ENCODE assay signal across 8 cellular contexts in genomic region chr2:74482801-74483674, GRCh38. TPM values are rescaled to one million over a fixed set of nuclear protein-coding genes. Genes with fewer than 3 reads are reported as not detected.
A peak's percentile ranks its signal among the peaks of the same experiment; 100 is the strongest.
DNase-seq lines count a peak whose midpoint lies in the region; ATAC-seq and TF ChIP-seq lines count a peak whose summit lies in the region.

A gene with protein sequence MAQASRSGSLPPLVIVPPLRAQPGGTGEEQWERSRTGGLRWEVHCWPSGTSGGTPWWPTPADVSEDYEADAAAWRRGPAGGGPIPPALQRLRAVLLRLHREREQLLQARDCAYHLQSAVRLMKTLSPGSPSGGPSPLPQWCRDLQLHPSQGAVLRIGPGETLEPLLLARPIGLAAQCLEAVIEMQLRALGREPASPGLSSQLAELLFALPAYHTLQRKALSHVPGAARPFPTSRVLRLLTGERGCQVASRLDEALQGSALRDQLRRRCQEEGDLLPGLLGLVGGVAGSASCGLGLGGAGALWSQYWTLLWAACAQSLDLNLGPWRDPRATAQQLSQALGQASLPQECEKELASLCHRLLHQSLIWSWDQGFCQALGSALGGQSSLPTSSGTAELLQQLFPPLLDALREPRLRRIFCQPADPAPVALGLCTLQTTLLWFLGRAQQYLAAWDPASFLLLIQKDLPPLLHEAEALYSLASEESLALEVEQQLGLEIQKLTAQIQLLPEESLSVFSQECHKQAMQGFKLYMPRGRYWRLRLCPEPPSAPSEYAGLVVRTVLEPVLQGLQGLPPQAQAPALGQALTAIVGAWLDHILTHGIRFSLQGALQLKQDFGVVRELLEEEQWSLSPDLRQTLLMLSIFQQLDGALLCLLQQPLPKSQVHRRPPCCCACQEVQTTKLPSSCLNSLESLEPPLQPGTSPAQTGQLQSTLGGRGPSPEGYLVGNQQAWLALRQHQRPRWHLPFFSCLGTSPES (minus strand): TSS chr2:74482998. CDS start chr2:74482837, 161 bp downstream.
TSS of gene TTC31 (plus strand) at chr2:74483081. CDS start at chr2:74483096, 15 bp downstream.

- H3K4me1 ChIP-seq in fibroblast of lung (ENCODE audit: control insufficient read depth, extremely low read depth, insufficient read depth, low read length), result peaks cover 11% of the 10 kb centered on the region

- peaks cover 24% of the 10 kb centered on the region for H3K79me2 ChIP-seq in fibroblast of lung (ENCODE audit: control insufficient read depth, insufficient read depth, low read length)

- H3K9me3 Mint-ChIP-seq in natural killer cell, result no peaks in the 10 kb centered on the region

- no peaks in the 10 kb centered on the region for H3K9me3 ChIP-seq in KOPT-K1 (ENCODE audit: insufficient read depth, low read length, poor library complexity, severe bottlenecking)
- no peaks in the 10 kb centered on the region for H3K9me3 ChIP-seq in fibroblast of lung (ENCODE audit: control insufficient read depth, insufficient read depth, low read depth, low read length)

- peaks cover 8% of the 10 kb centered on the region for H3K36me3 Mint-ChIP-seq in natural killer cell

- H3K27me3 Mint-ChIP-seq in natural killer cell (ENCODE audit: low read depth in 2 of 2), result no peaks in the 10 kb centered on the region

- H3K27ac Mint-ChIP-seq in natural killer cell, result peak within 1 kb of the TSS; percentile 97

- ATAC-seq in GM21737 (IDR thresholded peaks at IDR 0.05; ENCODE audit: unreplicated experiment) (peak; percentile 83), natural killer cell (peak; percentile 91 to 98 (median 92))

- H3K27me3 ChIP-seq in fibroblast of lung (ENCODE audit: control insufficient read depth, insufficient read depth, low read length), result no peaks in the 10 kb centered on the region

- H3K36me3 ChIP-seq in KOPT-K1 (ENCODE audit: insufficient read depth, low read length) (peaks cover 53% of the 10 kb centered on the region), fibroblast of lung (ENCODE audit: control insufficient read depth, insufficient read depth, low read length) (peaks cover 8% of the 10 kb centered on the region)

- H3K4me3 Mint-ChIP-seq in natural killer cell, result peak within 1 kb of the TSS; percentile 99

- peaks cover 24 to 35% of the 10 kb centered on the region in 2 donors for H3K4me1 Mint-ChIP-seq in natural killer cell

- H2AFZ ChIP-seq in fibroblast of lung (ENCODE audit: low read length), result peak within 1 kb of the TSS; percentile 99

- no peaks in the 10 kb centered on the region for H4K20me1 ChIP-seq in fibroblast of lung (ENCODE audit: control insufficient read depth, extremely low read depth, insufficient read depth, low read length)

- TF ChIP-seq CTCF in fibroblast of lung (conservative IDR thresholded peaks at IDR 0.05 in 1 of 2, IDR thresholded peaks at IDR 0.05 in 1 of 2; ENCODE audit: low read depth in 1 of 2, low read length in 2 of 2) (peak; percentile 85 to 89), natural killer cell (IDR thresholded peaks at IDR 0.05) (peak; percentile 85)

- H3K4me2 ChIP-seq in fibroblast of lung (ENCODE audit: extremely low read depth, insufficient read depth, low read length), result peak within 1 kb of the TSS; percentile 98

- H3K9ac ChIP-seq in fibroblast of lung (ENCODE audit: insufficient read depth, low read length), result peak within 1 kb of the TSS; percentile 74

- DNase-seq in Daoy (ENCODE audit: low read depth) (peak; percentile 95), RKO (ENCODE audit: low spot score) (peak; percentile 95), activated T-helper 1 cell treated with Interleukin-2 at 50 U/mL for 16 hours (ENCODE audit: low read depth) (peak; percentile 83), fibroblast of lung (ENCODE audit: low read depth in 2 of 2) (peak; percentile 93 to 96), natural killer cell (peak; percentile 88)
- peak; percentile 94 for DNase-seq in stimulated activated naive CD4-positive, alpha-beta T cell treated with Interleukin-2 at 50 U/mL for 16 hours (lab: John Stamatoyannopoulos, UW)

- H3K4me3 ChIP-seq in fibroblast of lung (replicated peaks in 1 of 4; ENCODE audit: control extremely low read depth in 1 of 4, insufficient read depth in 1 of 4, low read depth in 3 of 4, low read length in 4 of 4), result peak within 1 kb of the TSS; percentile 74 to 99 (median 86)

- intact Hi-C loops in natural killer cell (cut with micrococcal nuclease), result loop anchor here (1.0 to 2.0 kb wide), 8 partner anchors 11 to 394 kb away; partner anchors contain the start of genes C2orf81, INO80B, MRPL53 and PCGF1

- H3K27ac ChIP-seq in KOPT-K1 (ENCODE audit: low read depth, low read length, poor library complexity, severe bottlenecking) (peak within 1 kb of the TSS; percentile 83), fibroblast of lung (ENCODE audit: insufficient read depth, low read length) (peak within 1 kb of the TSS; percentile 85)

RNA-seq across cellular contexts. Expression of the first gene that starts in this region (rescaled TPM):
- total RNA-seq in Daoy (2014; rRNA removed; shearing (Covaris generic)), result 8.5 and 8.9 TPM in 2 replicates
- 18.5 and 21.3 TPM in 2 replicates for total RNA-seq in fibroblast of lung
- 3.8 and 5.3 TPM in 2 replicates for polyA plus RNA-seq in fibroblast of lung
- polyA plus RNA-seq in fibroblast of lung (2012), result 3.7 and 3.9 TPM in 2 replicates
- polyA minus RNA-seq in fibroblast of lung (ENCODE audit: low replicate concordance), result 23.6 and 33.5 TPM in 2 replicates
- total RNA-seq in natural killer cell, result 10 to 100 TPM; 14.9 to 25.2 (median 15.6) TPM

RNA-seq across cellular contexts. Expression of gene TTC31, which starts in this region (rescaled TPM):
- total RNA-seq in Daoy (2014; rRNA removed; shearing (Covaris generic)), result 19.4 and 26.3 TPM in 2 replicates
- total RNA-seq in fibroblast of lung, result 7.7 and 10.7 TPM in 2 replicates
- 11.8 and 12.7 TPM in 2 replicates for polyA plus RNA-seq in fibroblast of lung
- 11.1 and 11.7 TPM in 2 replicates for polyA plus RNA-seq in fibroblast of lung (2012)
- 9.8 and 13.4 TPM in 2 replicates for polyA minus RNA-seq in fibroblast of lung (ENCODE audit: low replicate concordance)
- 10 to 100 TPM; 51.3 to 59.7 (median 53.1) TPM for total RNA-seq in natural killer cell

Comparison
In these comparisons a context has a peak if more than half of its experiments do, and no peak if none do; other contexts are left out.
1. Peak in every context shown above with its lines: DNase-seq, ATAC-seq, H3K4me3 ChIP-seq and H3K27ac ChIP-seq.